Comparison of ENCODE assay signal across 10 cellular contexts in genomic region chr19:46841458-46842083, GRCh38. TPM values are rescaled to one million over a fixed set of nuclear protein-coding genes. Genes with fewer than 3 reads are reported as not detected.
A peak's percentile ranks its signal among the peaks of the same experiment; 100 is the strongest.
DNase-seq lines count a peak whose midpoint lies in the region; ATAC-seq and TF ChIP-seq lines count a peak whose summit lies in the region.
"Had no signal": no experiment of that assay in that cellular context is flagged by ENCODE, and none has a peak within 500 bp of the region (broad histone marks: within the 10 kb centered on the region; RNA-seq: fewer than 3 reads in every experiment).

No MANE protein-coding gene starts in this region.

- no peak overlapping the region for H3K27ac Mint-ChIP-seq in activated CD4-positive, alpha-beta memory T cell treated with anti-CD3 and anti-CD28 coated beads for 36 hours
- H3K27ac Mint-ChIP-seq in T-helper 2 cell treated with Interferon-gamma antibody and Interleukin-4, amounts not matched to agents 5 μg/mL and 100 μg/mL, for 36 hours: no peak overlapping the region
- H3K27ac Mint-ChIP-seq: activated naive CD8-positive, alpha-beta T cell had no signal

- H2AFZ ChIP-seq in Karpas-422 (ENCODE audit: low read length): no peak overlapping the region

- H3K4me3 Mint-ChIP-seq in activated CD4-positive, alpha-beta memory T cell treated with anti-CD3 and anti-CD28 coated beads for 36 hours: no peak overlapping the region
- no peak overlapping the region for H3K4me3 Mint-ChIP-seq in T-helper 2 cell treated with Interferon-gamma antibody and Interleukin-4, amounts not matched to agents 5 μg/mL and 100 μg/mL, for 36 hours
- H3K4me3 Mint-ChIP-seq: activated naive CD8-positive, alpha-beta T cell had no signal

- POLR2A ChIA-PET in activated CD4-positive, alpha-beta memory T cell treated with anti-CD3 and anti-CD28 coated beads for 36 hours (lab: Charles Lee): no interaction called here

- H3K27ac ChIP-seq in 22Rv1 (peak overlapping the region; percentile 46), Karpas-422 (ENCODE audit: low read length) (no peak overlapping the region)

- no peaks in the 10 kb centered on the region for H3K4me1 ChIP-seq in Karpas-422 (ENCODE audit: low read length)

- H3K79me2 ChIP-seq in Karpas-422 (ENCODE audit: low read length): no peaks in the 10 kb centered on the region

- intact Hi-C loops in activated CD4-positive, alpha-beta memory T cell treated with anti-CD3 and anti-CD28 coated beads for 36 hours (cut with micrococcal nuclease): no loop called here

- no peaks in the 10 kb centered on the region for H3K9me3 Mint-ChIP-seq in activated CD4-positive, alpha-beta memory T cell treated with anti-CD3 and anti-CD28 coated beads for 36 hours
- H3K9me3 Mint-ChIP-seq in T-helper 2 cell treated with Interferon-gamma antibody and Interleukin-4, amounts not matched to agents 5 μg/mL and 100 μg/mL, for 36 hours: no peaks in the 10 kb centered on the region

- H3K9me2 ChIP-seq in Karpas-422 (replicated peaks; ENCODE audit: insufficient read depth, low read length): no peaks in the 10 kb centered on the region

- H3K27me3 ChIP-seq in Karpas-422 (ENCODE audit: low read length): no peaks in the 10 kb centered on the region

- no peak overlapping the region for H3K4me2 ChIP-seq in Karpas-422 (ENCODE audit: low read depth, low read length, poor library complexity, severe bottlenecking)

- peaks cover 26% of the 10 kb centered on the region for H3K36me3 Mint-ChIP-seq in activated CD4-positive, alpha-beta memory T cell treated with anti-CD3 and anti-CD28 coated beads for 36 hours
- peaks cover 28% of the 10 kb centered on the region for H3K36me3 Mint-ChIP-seq in T-helper 2 cell treated with Interferon-gamma antibody and Interleukin-4, amounts not matched to agents 5 μg/mL and 100 μg/mL, for 36 hours (ENCODE audit: low read depth)

- peak; percentile 36 to 96 (median 89) for DNase-seq in HUDEP-2 (lab: John Stamatoyannopoulos, UW; ENCODE audit: unreplicated experiment in 76 of 76)
- peak; percentile 55 for DNase-seq in dermis blood vessel endothelial cell
- no peak for DNase-seq in left lobe of liver (ENCODE audit: low spot score)
- DNase-seq in activated CD4-positive, alpha-beta memory T cell treated with anti-CD3 and anti-CD28 coated beads for 36 hours: no peak
- no peak for DNase-seq in RPMI8226
- DNase-seq in Karpas-422: no peak
- DNase-seq in T-helper 2 cell treated with Interferon-gamma antibody and Interleukin-4, amounts not matched to agents 5 μg/mL and 100 μg/mL, for 36 hours (ENCODE audit: low spot score): no peak
- DNase-seq: GOT3 had no signal

- CTCF ChIA-PET in activated CD4-positive, alpha-beta memory T cell treated with anti-CD3 and anti-CD28 coated beads for 36 hours (lab: Charles Lee): interaction anchor here (0.7 to 3.2 kb wide), 16 partner anchors 9 to 302 kb away, joined by 3 to 78 read pairs (median 7); partner anchors contain the start of gene AP2S1

- peak; percentile 48 for ATAC-seq in left lobe of liver

- no peaks in the 10 kb centered on the region for H4K20me1 ChIP-seq in Karpas-422 (ENCODE audit: insufficient read depth, low read depth, low read length)

- H3K9ac ChIP-seq in Karpas-422 (ENCODE audit: low read length): no peak overlapping the region

- no peaks in the 10 kb centered on the region for H3K36me3 ChIP-seq in Karpas-422 (ENCODE audit: insufficient read depth, low read length)

- no peaks in the 10 kb centered on the region for H3K9me3 ChIP-seq in Karpas-422 (ENCODE audit: low read length)

- no peak for TF ChIP-seq CTCF in 22Rv1 (IDR thresholded peaks at IDR 0.05)

- peaks cover 2% of the 10 kb centered on the region for H3K4me1 Mint-ChIP-seq in activated CD4-positive, alpha-beta memory T cell treated with anti-CD3 and anti-CD28 coated beads for 36 hours (ENCODE audit: low read depth)
- H3K4me1 Mint-ChIP-seq in T-helper 2 cell treated with Interferon-gamma antibody and Interleukin-4, amounts not matched to agents 5 μg/mL and 100 μg/mL, for 36 hours (ENCODE audit: low read depth): no peaks in the 10 kb centered on the region

- no peak overlapping the region for H3K4me3 ChIP-seq in Karpas-422 (ENCODE audit: low read length)

- H3K27me3 Mint-ChIP-seq in activated CD4-positive, alpha-beta memory T cell treated with anti-CD3 and anti-CD28 coated beads for 36 hours: no peaks in the 10 kb centered on the region
- no peaks in the 10 kb centered on the region for H3K27me3 Mint-ChIP-seq in T-helper 2 cell treated with Interferon-gamma antibody and Interleukin-4, amounts not matched to agents 5 μg/mL and 100 μg/mL, for 36 hours (ENCODE audit: low read depth)
- H3K27me3 Mint-ChIP-seq: activated naive CD8-positive, alpha-beta T cell had no signal

RNA-seq across cellular contexts. Expression of gene AP2S1, which starts 9.1 kb away (rescaled TPM):
- total RNA-seq in dermis blood vessel endothelial cell: 118 and 218 TPM in 2 replicates
- 89.1 TPM for total RNA-seq in left lobe of liver
- 100 to 1,000 TPM; 108 to 117 TPM for total RNA-seq in activated CD4-positive, alpha-beta memory T cell treated with anti-CD3 and anti-CD28 coated beads for 36 hours
- 63.7 and 85.5 TPM in 2 replicates for total RNA-seq in Karpas-422 (2014; rRNA removed; shearing (Covaris generic); ENCODE audit: low replicate concordance)

RNA-seq across cellular contexts. Expression of gene ARHGAP35, which starts 19.2 kb away (rescaled TPM):
- total RNA-seq in dermis blood vessel endothelial cell (25.9 and 44.5 TPM in 2 replicates), left lobe of liver (56.9 TPM)
- 10 to 100 TPM; 17.8 to 18.5 TPM for total RNA-seq in activated CD4-positive, alpha-beta memory T cell treated with anti-CD3 and anti-CD28 coated beads for 36 hours
- 19.7 and 30.4 TPM in 2 replicates for total RNA-seq in Karpas-422 (2014; rRNA removed; shearing (Covaris generic); ENCODE audit: low replicate concordance)

RNA-seq across cellular contexts. Expression of gene SLC1A5, which starts 53.2 kb away (rescaled TPM):
- 66.9 and 76.2 TPM in 2 replicates for total RNA-seq in dermis blood vessel endothelial cell
- total RNA-seq in left lobe of liver: 3.8 TPM
- total RNA-seq in activated CD4-positive, alpha-beta memory T cell treated with anti-CD3 and anti-CD28 coated beads for 36 hours: 100 to 1,000 TPM; 202 to 205 TPM
- 116 and 189 TPM in 2 replicates for total RNA-seq in Karpas-422 (2014; rRNA removed; shearing (Covaris generic); ENCODE audit: low replicate concordance)

Comparison
In these comparisons a context has a peak if more than half of its experiments do, and no peak if none do; other contexts are left out.
1. DNase-seq: peak in HUDEP-2 (76 of 76) and dermis blood vessel endothelial cell (single experiment); none in left lobe of liver (single experiment), activated CD4-positive, alpha-beta memory T cell treated with anti-CD3 and anti-CD28 coated beads for 36 hours (single experiment), RPMI8226 (single experiment), Karpas-422 (single experiment) and T-helper 2 cell treated with Interferon-gamma antibody and Interleukin-4, amounts not matched to agents 5 μg/mL and 100 μg/mL, for 36 hours (single experiment).
2. RNA of gene SLC1A5, which starts 53.2 kb away (total RNA-seq): 202 to 205 TPM in activated CD4-positive, alpha-beta memory T cell treated with anti-CD3 and anti-CD28 coated beads for 36 hours, 116 to 189 TPM in Karpas-422 and 66.9 to 76.2 TPM in dermis blood vessel endothelial cell; 3.8 TPM in left lobe of liver (single experiment); every median in the first group is over 10 times any median in the second.